ENCODE assay signal across 1 cellular context in the genomic region with DNA sequence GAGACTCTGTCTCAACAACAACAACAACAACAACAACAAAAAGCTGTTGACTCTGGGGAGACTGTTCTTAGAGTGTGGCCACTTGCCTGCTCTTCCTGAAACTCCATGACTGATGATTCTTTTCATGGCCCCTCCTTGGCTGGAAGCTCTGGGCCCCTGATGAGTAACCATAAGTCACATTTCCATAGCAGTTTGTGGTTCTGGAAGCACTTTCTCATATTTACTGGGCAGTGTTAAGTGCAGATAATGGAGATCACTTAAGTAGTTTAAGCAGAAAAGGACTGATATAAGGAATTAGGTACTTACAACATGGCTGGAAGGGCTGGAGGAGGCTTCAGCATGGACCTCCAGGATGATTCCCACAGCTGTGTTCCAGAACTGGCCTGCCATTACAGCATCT.
TF ChIP-seq lines count a peak whose summit lies in the region.

No MANE protein-coding gene starts in this region.

TF ChIP-seq in endothelial cell of umbilical vein, 7 proteins besides CTCF, POLR2A, EP300 and RAD21:
- peak; percentile 58 for TF ChIP-seq GATA2 (IDR thresholded peaks at IDR 0.05; ENCODE audit: insufficient read depth, insufficient read length, low read depth, low read length)
- peak; percentile 3 for TF ChIP-seq JUN (IDR thresholded peaks at IDR 0.05; ENCODE audit: borderline replicate concordance, insufficient read depth, insufficient read length, low read depth)
- no peak for TF ChIP-seq EZH2 (IDR thresholded peaks at IDR 0.05; ENCODE audit: borderline replicate concordance, low read depth, low read length, severe bottlenecking)
- TF ChIP-seq MAX (IDR thresholded peaks at IDR 0.05; ENCODE audit: insufficient read depth, insufficient read length), result no peak
- peak; percentile 67 for TF ChIP-seq POLR2AphosphoS5 (IDR thresholded peaks at IDR 0.05; ENCODE audit: insufficient read depth, low read depth, low read length)
- TF ChIP-seq FOS (IDR thresholded peaks at IDR 0.05; ENCODE audit: borderline replicate concordance, insufficient read depth, low read length), result peak; percentile 89
- no peak for TF ChIP-seq MYC (IDR thresholded peaks at IDR 0.05; ENCODE audit: low read depth, low read length)
